22 cellular contexts compared by ENCODE assay signal in genomic region chr16:19967963-19968362, GRCh38.
"Had no signal": no experiment of that assay in that cellular context is flagged by ENCODE, and none has a peak within 500 bp of the region (broad histone marks: within the 10 kb centered on the region; RNA-seq: fewer than 3 reads in every experiment).

No MANE protein-coding gene starts in this region.

- H3K4me3 ChIP-seq: dorsolateral prefrontal cortex, lower lobe of right lung, ovary, psoas muscle, skin epidermis, spleen, thoracic aorta, transverse colon, upper lobe of right lung, uterus had no signal

- H3K36me3 Mint-ChIP-seq: naive thymus-derived CD8-positive, alpha-beta T cell; stimulated activated naive B cell treated with anti-CD40 and anti-IgM and Interleukin-4, amounts not matched to agents 10 μg/mL and 1 μg/mL and 100 μg/mL, for 72 hours had no signal

- H3K9me3 Mint-ChIP-seq: nephron progenitor cell; stimulated activated naive B cell treated with anti-CD40 and anti-IgM and Interleukin-4, amounts not matched to agents 10 μg/mL and 1 μg/mL and 100 μg/mL, for 72 hours; stimulated activated naive CD8-positive, alpha-beta T cell treated with anti-CD3 and anti-CD28 coated beads, Interleukin-15, Interleukin-2, amounts not matched to agents 100 ng/mL and 50 ng/mL, for 24 hours had no signal

- ATAC-seq: left ventricle myocardium superior; lower lobe of right lung; naive thymus-derived CD8-positive, alpha-beta T cell; psoas muscle; right cardiac atrium; stimulated activated naive B cell treated with anti-CD40 and anti-IgM and Interleukin-4, amounts not matched to agents 10 μg/mL and 1 μg/mL and 100 μg/mL, for 72 hours; upper lobe of right lung had no signal

- H3K27ac Mint-ChIP-seq: naive thymus-derived CD8-positive, alpha-beta T cell; nephron progenitor cell; stimulated activated naive B cell treated with anti-CD40 and anti-IgM and Interleukin-4, amounts not matched to agents 10 μg/mL and 1 μg/mL and 100 μg/mL, for 72 hours; stimulated activated naive CD8-positive, alpha-beta T cell treated with anti-CD3 and anti-CD28 coated beads, Interleukin-15, Interleukin-2, amounts not matched to agents 100 ng/mL and 50 ng/mL, for 24 hours had no signal

- H3K4me1 Mint-ChIP-seq: naive thymus-derived CD8-positive, alpha-beta T cell; stimulated activated naive B cell treated with anti-CD40 and anti-IgM and Interleukin-4, amounts not matched to agents 10 μg/mL and 1 μg/mL and 100 μg/mL, for 72 hours had no signal

- H3K4me3 Mint-ChIP-seq: naive thymus-derived CD8-positive, alpha-beta T cell; nephron progenitor cell; stimulated activated naive B cell treated with anti-CD40 and anti-IgM and Interleukin-4, amounts not matched to agents 10 μg/mL and 1 μg/mL and 100 μg/mL, for 72 hours; stimulated activated naive CD8-positive, alpha-beta T cell treated with anti-CD3 and anti-CD28 coated beads, Interleukin-15, Interleukin-2, amounts not matched to agents 100 ng/mL and 50 ng/mL, for 24 hours had no signal

- DNase-seq: cortex of kidney; dorsolateral prefrontal cortex; effector CD4-positive, alpha-beta T cell; head of caudate nucleus; left ventricle myocardium superior; lower lobe of right lung; naive thymus-derived CD8-positive, alpha-beta T cell; nephron progenitor cell; nucleus accumbens; ovary; posterior cingulate gyrus; psoas muscle; right cardiac atrium; spleen; stimulated activated CD4-positive, alpha-beta T cell treated with anti-CD3 and anti-CD28 coated beads, Interleukin-4, amount 100 ng/mL, for 4 hours; stimulated activated naive B cell treated with anti-CD40 and anti-IgM and Interleukin-4, amounts not matched to agents 10 μg/mL and 1 μg/mL and 100 μg/mL, for 72 hours; transverse colon; upper lobe of right lung; uterus had no signal
